27 cellular contexts compared by ENCODE assay signal in the genomic region with DNA sequence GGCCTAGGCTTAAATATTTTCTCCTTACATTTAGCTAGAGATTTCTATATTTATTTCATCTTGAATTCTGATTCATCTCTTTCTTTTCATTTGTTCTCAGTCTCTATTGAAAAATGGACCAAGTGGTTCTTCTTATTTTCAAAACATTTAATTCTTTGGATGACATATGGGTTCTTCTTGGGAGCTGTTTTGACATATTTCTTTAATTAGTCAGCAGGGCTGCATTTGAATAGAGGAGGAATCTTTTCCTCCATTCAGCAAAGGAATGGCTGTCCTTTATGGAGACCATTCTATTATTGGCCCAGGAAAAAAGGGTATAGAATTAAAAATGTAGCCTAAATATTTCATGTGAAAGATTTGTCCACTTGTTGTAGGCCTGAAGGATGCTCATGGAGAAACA.
DNase-seq lines count a peak whose midpoint lies in the region; ATAC-seq and TF ChIP-seq lines count a peak whose summit lies in the region.
"Had no signal": no experiment of that assay in that cellular context is flagged by ENCODE, and none has a peak within 500 bp of the region (broad histone marks: within the 10 kb centered on the region; RNA-seq: fewer than 3 reads in every experiment).

No MANE protein-coding gene starts in this region.

- CTCF ChIA-PET in SK-N-SH (lab: Yijun Ruan, JAX), result interaction anchor here (1.0 to 1.3 kb wide), 5 partner anchors 61 to 589 kb away, joined by 3 to 4 read pairs (median 4); no protein-coding TSS in a partner anchor

- TF ChIP-seq RAD21 in SK-N-SH (IDR thresholded peaks at IDR 0.05; ENCODE audit: low read length), result no peak

- H3K27ac ChIP-seq in SK-N-SH (ENCODE audit: low read depth in 2 of 2, low read length in 1 of 2) (peak overlapping the region in 1 of 2 experiments; percentile 68; a peak in 2 of 4 replicates), SJCRH30 (no peak overlapping the region)
- H3K27ac ChIP-seq: 22Rv1, esophagus muscularis mucosa, parathyroid adenoma, thyroid gland had no signal

- H3K79me2 ChIP-seq in SK-N-SH (ENCODE audit: insufficient read depth), result no peaks in the 10 kb centered on the region; the same call in 1 of the 2 replicates
- H3K79me2 ChIP-seq: parathyroid adenoma had no signal

- H3K27me3 ChIP-seq in SK-N-SH (ENCODE audit: insufficient read depth) (no peaks in the 10 kb centered on the region), SJCRH30 (no peaks in the 10 kb centered on the region), MG63 (no peaks in the 10 kb centered on the region)
- H3K27me3 ChIP-seq: BE2C, esophagus muscularis mucosa, thyroid gland had no signal

- H4K20me1 ChIP-seq in SK-N-SH (ENCODE audit: insufficient read depth), result no peaks in the 10 kb centered on the region

- POLR2A ChIA-PET in SK-N-SH (lab: Yijun Ruan, JAX), result no interaction called here

- no peaks in the 10 kb centered on the region for H3K9me3 Mint-ChIP-seq in activated T-cell treated with anti-CD3 and anti-CD28 coated beads, Interleukin-2, amount 50 U/mL, for 4 hours
- H3K9me3 Mint-ChIP-seq: central memory CD8-positive, alpha-beta T cell; nephron progenitor cell; stimulated activated naive CD8-positive, alpha-beta T cell treated with anti-CD3 and anti-CD28 coated beads, Interleukin-15, Interleukin-2, amounts not matched to agents 100 ng/mL and 50 ng/mL, for 24 hours had no signal

- peak overlapping the region; percentile 47 for H3K4me2 ChIP-seq in SK-N-SH

- no peaks in the 10 kb centered on the region for H3K9me2 ChIP-seq in SK-N-SH

- H3K36me3 ChIP-seq in SK-N-SH (replicated peaks in 1 of 2; ENCODE audit: control insufficient read depth in 1 of 2, insufficient read depth in 2 of 2, low read length in 1 of 2), result no peaks in the 10 kb centered on the region
- no peaks in the 10 kb centered on the region for H3K36me3 ChIP-seq in SJCRH30
- no peaks in the 10 kb centered on the region for H3K36me3 ChIP-seq in MG63
- H3K36me3 ChIP-seq: BE2C, esophagus muscularis mucosa, thyroid gland had no signal

- H3K36me3 Mint-ChIP-seq in activated T-cell treated with anti-CD3 and anti-CD28 coated beads, Interleukin-2, amount 50 U/mL, for 4 hours (ENCODE audit: insufficient read depth), result peaks cover 2% of the 10 kb centered on the region

- no peaks in the 10 kb centered on the region for H3K4me1 Mint-ChIP-seq in activated T-cell treated with anti-CD3 and anti-CD28 coated beads, Interleukin-2, amount 50 U/mL, for 4 hours (ENCODE audit: low read depth)
- H3K4me1 Mint-ChIP-seq: central memory CD8-positive, alpha-beta T cell had no signal

- no peaks in the 10 kb centered on the region for H3K27me3 Mint-ChIP-seq in activated T-cell treated with anti-CD3 and anti-CD28 coated beads, Interleukin-2, amount 50 U/mL, for 4 hours (ENCODE audit: low read depth)
- H3K27me3 Mint-ChIP-seq: central memory CD8-positive, alpha-beta T cell; stimulated activated naive CD8-positive, alpha-beta T cell treated with anti-CD3 and anti-CD28 coated beads, Interleukin-15, Interleukin-2, amounts not matched to agents 100 ng/mL and 50 ng/mL, for 24 hours had no signal

- TF ChIP-seq CTCF in SK-N-SH (IDR thresholded peaks at IDR 0.05), result no peak
- no peak for TF ChIP-seq CTCF in fibroblast of mammary gland (conservative IDR thresholded peaks at IDR 0.05; ENCODE audit: control insufficient read depth, insufficient read depth, low read depth, low read length)

- no peak overlapping the region for H3K4me3 Mint-ChIP-seq in activated T-cell treated with anti-CD3 and anti-CD28 coated beads, Interleukin-2, amount 50 U/mL, for 4 hours
- H3K4me3 Mint-ChIP-seq: activated CD8-positive, alpha-beta T cell treated with anti-CD3 and anti-CD28 coated beads, Interleukin-2, amount 10 ng/mL, durations not matched to agents 7 days and 5 days; central memory CD8-positive, alpha-beta T cell; nephron progenitor cell; stimulated activated naive CD8-positive, alpha-beta T cell treated with anti-CD3 and anti-CD28 coated beads, Interleukin-15, Interleukin-2, amounts not matched to agents 100 ng/mL and 50 ng/mL, for 24 hours had no signal

- H3K9ac ChIP-seq in SK-N-SH, result no peak overlapping the region
- H3K9ac ChIP-seq: parathyroid adenoma had no signal

- peaks cover 46% of the 10 kb centered on the region for H3F3A ChIP-seq in SK-N-SH (replicated peaks; ENCODE audit: insufficient read depth)

- H3K4me1 ChIP-seq in SK-N-SH (ENCODE audit: control insufficient read depth in 1 of 2, insufficient read depth in 2 of 2, low read depth in 1 of 2, low read length in 1 of 2), result peaks cover 7 to 41% of the 10 kb centered on the region in 2 experiments
- peaks cover 14% of the 10 kb centered on the region for H3K4me1 ChIP-seq in SJCRH30

- H3K4me3 ChIP-seq in SK-N-SH (ENCODE audit: low read depth in 2 of 2, low read length in 1 of 2), result no peak overlapping the region
- no peak overlapping the region for H3K4me3 ChIP-seq in fibroblast of mammary gland (ENCODE audit: control insufficient read depth, low read depth, low read length)
- H3K4me3 ChIP-seq in SJCRH30, result no peak overlapping the region
- H3K4me3 ChIP-seq in MG63, result no peak overlapping the region
- H3K4me3 ChIP-seq: esophagus muscularis mucosa, thyroid gland had no signal

- ATAC-seq in SK-N-SH treated with all-trans-retinoic acid at 6 μM for 48 hours (no peak), HG02678 (IDR thresholded peaks at IDR 0.05; ENCODE audit: unreplicated experiment) (no peak)
- no peak for ATAC-seq in activated T-cell treated with anti-CD3 and anti-CD28 coated beads, Interleukin-2, amount 50 U/mL, for 4 hours
- ATAC-seq: activated CD8-positive, alpha-beta T cell treated with anti-CD3 and anti-CD28 coated beads, Interleukin-2, amount 10 ng/mL, durations not matched to agents 7 days and 5 days; right cardiac atrium had no signal

- H3K9me3 ChIP-seq in SK-N-SH (no peaks in the 10 kb centered on the region), SJCRH30 (replicated peaks) (no peaks in the 10 kb centered on the region), MG63 (no peaks in the 10 kb centered on the region)
- H3K9me3 ChIP-seq: BE2C, esophagus muscularis mucosa, thyroid gland had no signal

- H2AFZ ChIP-seq in SK-N-SH (ENCODE audit: low read depth), result peak overlapping the region; percentile 34; the same call in 1 of the 2 replicates
- H2AFZ ChIP-seq: parathyroid adenoma had no signal

- DNase-seq in SK-N-SH, result no peak
- DNase-seq in RPMI7951 (ENCODE audit: low read depth), result peak; percentile 39
- peak; percentile 35 for DNase-seq in fibroblast of mammary gland (ENCODE audit: low read depth)
- DNase-seq in activated T-cell treated with anti-CD3 and anti-CD28 coated beads, Interleukin-2, amount 50 U/mL, for 4 hours, result no peak
- no peak for DNase-seq in SJCRH30
- DNase-seq in MG63, result no peak
- DNase-seq: activated CD4-positive, CD25-positive, alpha-beta regulatory T cell treated with anti-CD3 and anti-CD28 coated beads, Interleukin-2, amount 50 U/mL, for 72 hours; activated CD8-positive, alpha-beta T cell treated with anti-CD3 and anti-CD28 coated beads, Interleukin-2, amount 10 ng/mL, durations not matched to agents 7 days and 5 days; activated naive CD4-positive, alpha-beta T cell treated with Interleukin-2 at 50 U/mL for 16 hours; activated T-cell treated with anti-CD3 and anti-CD28 coated beads, Interleukin-2, amount 50 U/mL, for 1 hour; BE2C; DMS79; effector CD4-positive, alpha-beta T cell; glutamatergic neuron; midbrain; NCI-H2171; NCI-H524 treated with DMSO at 0.1 percent for 48 hours; nephron progenitor cell; right cardiac atrium; thyroid gland had no signal

- TF ChIP-seq EP300 in SK-N-SH (IDR thresholded peaks at IDR 0.05; ENCODE audit: borderline replicate concordance in 1 of 2, low read depth in 1 of 2, low read length in 1 of 2), result no peak

TF ChIP-seq in SK-N-SH, 30 proteins besides CTCF, POLR2A, EP300 and RAD21 (continues in another document):
- no peak for TF ChIP-seq MXI1 (IDR thresholded peaks at IDR 0.05; ENCODE audit: low read depth, low read length)
- no peak for TF ChIP-seq SIN3A (IDR thresholded peaks at IDR 0.05; ENCODE audit: borderline replicate concordance, low read depth, low read length)
- no peak for TF ChIP-seq ELF1 (IDR thresholded peaks at IDR 0.05)
- no peak for TF ChIP-seq RXRA (IDR thresholded peaks at IDR 0.05; ENCODE audit: borderline replicate concordance, low read depth)
- TF ChIP-seq POLR2AphosphoS5 (IDR thresholded peaks at IDR 0.05; ENCODE audit: low read depth, low read length), result no peak
- peak; percentile 7; the same call in 1 of the 2 replicates for TF ChIP-seq FOSL2 (IDR thresholded peaks at IDR 0.05; ENCODE audit: borderline replicate concordance, low read depth)
- no peak for TF ChIP-seq RFX5 (IDR thresholded peaks at IDR 0.05; ENCODE audit: low read length)
- TF ChIP-seq JUND (IDR thresholded peaks at IDR 0.05), result peak; percentile 15; the same call in 1 of the 2 replicates
- TF ChIP-seq MEF2A (IDR thresholded peaks at IDR 0.05; ENCODE audit: borderline replicate concordance, low read depth), result no peak

TF ChIP-seq in SK-N-SH treated with all-trans-retinoic acid at 6 μM for 48 hours, 23 proteins besides CTCF, POLR2A, EP300 and RAD21 (continues in another document):
- TF ChIP-seq PPARA (CRISPR knock-in tag; IDR thresholded peaks at IDR 0.05; ENCODE audit: borderline replicate concordance) (no peak), BACH2 (CRISPR knock-in tag; IDR thresholded peaks at IDR 0.05; ENCODE audit: borderline replicate concordance) (no peak)
- TF ChIP-seq, protein P1, sequence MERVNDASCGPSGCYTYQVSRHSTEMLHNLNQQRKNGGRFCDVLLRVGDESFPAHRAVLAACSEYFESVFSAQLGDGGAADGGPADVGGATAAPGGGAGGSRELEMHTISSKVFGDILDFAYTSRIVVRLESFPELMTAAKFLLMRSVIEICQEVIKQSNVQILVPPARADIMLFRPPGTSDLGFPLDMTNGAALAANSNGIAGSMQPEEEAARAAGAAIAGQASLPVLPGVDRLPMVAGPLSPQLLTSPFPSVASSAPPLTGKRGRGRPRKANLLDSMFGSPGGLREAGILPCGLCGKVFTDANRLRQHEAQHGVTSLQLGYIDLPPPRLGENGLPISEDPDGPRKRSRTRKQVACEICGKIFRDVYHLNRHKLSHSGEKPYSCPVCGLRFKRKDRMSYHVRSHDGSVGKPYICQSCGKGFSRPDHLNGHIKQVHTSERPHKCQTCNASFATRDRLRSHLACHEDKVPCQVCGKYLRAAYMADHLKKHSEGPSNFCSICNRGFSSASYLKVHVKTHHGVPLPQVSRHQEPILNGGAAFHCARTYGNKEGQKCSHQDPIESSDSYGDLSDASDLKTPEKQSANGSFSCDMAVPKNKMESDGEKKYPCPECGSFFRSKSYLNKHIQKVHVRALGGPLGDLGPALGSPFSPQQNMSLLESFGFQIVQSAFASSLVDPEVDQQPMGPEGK (CRISPR knock-in tag; IDR thresholded peaks at IDR 0.05; ENCODE audit: borderline replicate concordance), result no peak

Comparison
In these comparisons a context has a peak if more than half of its experiments do, and no peak if none do; other contexts are left out.
1. DNase-seq: peak in RPMI7951 (single experiment) and fibroblast of mammary gland (single experiment); none in SK-N-SH (single experiment), activated T-cell treated with anti-CD3 and anti-CD28 coated beads, Interleukin-2, amount 50 U/mL, for 4 hours (single experiment), SJCRH30 (0 of 2) and MG63 (single experiment).